In the genomic region with DNA sequence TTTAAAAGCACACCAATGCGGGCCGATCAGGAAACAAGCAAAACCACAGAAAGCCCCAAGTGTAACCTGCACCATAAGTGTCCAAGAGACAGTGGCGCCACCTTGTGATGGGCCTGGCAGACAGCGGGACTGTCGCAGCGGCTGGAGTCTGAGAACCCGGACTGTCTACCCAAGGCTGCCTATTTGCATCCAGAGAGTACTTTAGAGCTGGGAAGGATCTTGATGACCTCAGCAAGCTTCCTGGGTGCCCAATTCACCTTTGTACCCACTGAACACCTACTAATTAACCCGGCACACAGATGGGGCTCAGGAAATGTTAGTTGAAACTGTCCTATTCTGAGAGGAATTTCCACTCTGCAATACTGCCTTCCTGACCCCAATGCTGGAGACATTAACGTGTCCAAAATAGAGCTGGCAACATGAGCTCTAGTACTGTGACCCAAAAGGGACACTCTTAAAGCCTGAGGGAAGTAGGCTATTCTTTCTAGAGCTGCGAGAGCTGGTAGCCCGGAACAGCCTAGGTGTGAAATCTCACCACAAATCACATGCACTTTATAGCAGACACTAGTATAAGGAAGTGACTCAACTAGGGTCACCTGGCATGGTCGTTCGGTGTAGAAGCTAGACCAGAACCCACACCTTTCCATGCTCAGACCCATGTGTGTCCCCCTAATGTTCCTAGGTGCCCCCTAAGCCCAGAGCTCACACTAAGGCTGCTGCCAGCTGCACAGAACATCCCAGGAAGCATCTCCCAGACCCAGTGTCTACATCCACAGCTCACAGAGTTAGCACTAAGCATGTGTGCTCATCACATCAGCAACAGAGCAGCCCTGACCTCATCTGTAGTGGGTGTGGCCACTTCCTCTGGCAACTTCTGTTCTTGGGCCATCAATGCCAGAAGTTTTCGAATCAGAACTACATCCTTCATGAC, we compare ENCODE assay signal across 8 cellular contexts. TPM values are rescaled to one million over a fixed set of nuclear protein-coding genes. Genes with fewer than 3 reads are reported as not detected.
DNase-seq lines count a peak whose midpoint lies in the region; ATAC-seq and TF ChIP-seq lines count a peak whose summit lies in the region.

No MANE protein-coding gene starts in this region.

- peaks cover 47% of the 10 kb centered on the region for H3K36me3 Mint-ChIP-seq in Calu3 (ENCODE audit: insufficient read depth, unreplicated experiment)
- peaks cover 65% of the 10 kb centered on the region for H3K36me3 Mint-ChIP-seq in nephron (ENCODE audit: low read depth)

- no peak overlapping the region for H3K27ac Mint-ChIP-seq in Calu3 (ENCODE audit: unreplicated experiment)
- H3K27ac Mint-ChIP-seq in nephron, result peak overlapping the region in 1 of 3 experiments; percentile 81

- H3K4me1 Mint-ChIP-seq in Calu3 (ENCODE audit: low read depth, unreplicated experiment) (no peaks in the 10 kb centered on the region), nephron (peaks cover 6% of the 10 kb centered on the region)

- POLR2A ChIA-PET in OCI-LY7 (lab: Charles Lee), result interaction anchor here (0.5 kb wide), 1 partner anchor 28 kb away, joined by 5 read pairs; no protein-coding TSS in a partner anchor

- H3K27ac ChIP-seq in OCI-LY7 (ENCODE audit: low read depth, low read length, poor library complexity, severe bottlenecking), result no peak overlapping the region

- H4K20me1 ChIP-seq in OCI-LY7 (ENCODE audit: insufficient read depth, low read length), result no peaks in the 10 kb centered on the region

- DNase-seq in Calu3 (peak; percentile 77), OCI-LY7 (ENCODE audit: low spot score) (peak; percentile 78), activated T-cell treated with anti-CD3 and anti-CD28 coated beads for 48 hours (ENCODE audit: low read depth) (peak; percentile 66)
- DNase-seq in stimulated activated naive CD8-positive, alpha-beta T cell treated with anti-CD3 and anti-CD28 coated beads, Interleukin-15, Interleukin-2, amounts not matched to agents 100 U/mL and 50 U/mL, for 24 hours, result peak; percentile 82

- H3K79me2 ChIP-seq in OCI-LY7 (ENCODE audit: insufficient read depth, low read depth, low read length), result no peaks in the 10 kb centered on the region

- intact Hi-C loops in Calu3 (cut with micrococcal nuclease; ENCODE audit: unreplicated experiment), result loop anchor here (1.0 to 10.0 kb wide), 3 partner anchors 193 to 355 kb away; partner anchors contain the start of gene ST3GAL5
- intact Hi-C loops in OCI-LY7 (cut with micrococcal nuclease; ENCODE audit: unreplicated experiment), result loop anchor here (1.0 to 5.0 kb wide), 4 partner anchors 43 to 353 kb away; partner anchors contain the start of gene ST3GAL5

- H3K4me1 ChIP-seq in OCI-LY7 (ENCODE audit: insufficient read depth, low read length, poor library complexity, severe bottlenecking), result peaks cover 8% of the 10 kb centered on the region

- H2AFZ ChIP-seq in OCI-LY7 (ENCODE audit: low read length), result no peak overlapping the region

- H3K27me3 Mint-ChIP-seq in Calu3 (ENCODE audit: unreplicated experiment) (no peaks in the 10 kb centered on the region), nephron (ENCODE audit: low read depth) (no peaks in the 10 kb centered on the region)

- TF ChIP-seq CTCF in Calu3 (IDR thresholded peaks at IDR 0.05; ENCODE audit: unreplicated experiment), result peak; percentile 71
- TF ChIP-seq CTCF in OCI-LY7 (conservative IDR thresholded peaks at IDR 0.05; ENCODE audit: low read length), result peak; percentile 89
- TF ChIP-seq CTCF in nephron (IDR thresholded peaks at IDR 0.05; ENCODE audit: unreplicated experiment in 3 of 3), result peak; percentile 64 to 66 (median 65)

- no peak overlapping the region for H3K4me3 ChIP-seq in OCI-LY7 (ENCODE audit: low read depth, low read length, poor library complexity, severe bottlenecking)

- peaks cover 94% of the 10 kb centered on the region for H3K36me3 ChIP-seq in OCI-LY7 (ENCODE audit: insufficient read depth, low read length)

- BruUV-seq in Calu3 (replicated peaks; lab: Mats Ljungman, UMichigan) (no TSS peak), OCI-LY7 (replicated peaks; lab: Mats Ljungman, UMichigan) (no TSS peak)

- no peaks in the 10 kb centered on the region for H3K9me3 Mint-ChIP-seq in Calu3 (ENCODE audit: low read depth, unreplicated experiment)
- no peaks in the 10 kb centered on the region for H3K9me3 Mint-ChIP-seq in nephron

- no peaks in the 10 kb centered on the region for H3K9me2 ChIP-seq in OCI-LY7 (ENCODE audit: insufficient read depth, low read length)

- ATAC-seq in GM19463 (IDR thresholded peaks at IDR 0.05; ENCODE audit: unreplicated experiment) (peak; percentile 79), HG03565 (IDR thresholded peaks at IDR 0.05; ENCODE audit: unreplicated experiment) (peak; percentile 63), esophagus mucosa (peak; percentile 81)
- ATAC-seq in stimulated activated naive CD8-positive, alpha-beta T cell treated with anti-CD3 and anti-CD28 coated beads, Interleukin-15, Interleukin-2, amounts not matched to agents 100 U/mL and 50 U/mL, for 24 hours, result peak; percentile 76

- H3K4me2 ChIP-seq in OCI-LY7 (ENCODE audit: low read length), result no peak overlapping the region

- H3K4me3 Mint-ChIP-seq in Calu3 (ENCODE audit: low read depth, unreplicated experiment) (no peak overlapping the region), nephron (no peak overlapping the region)

- CTCF ChIA-PET in Calu3 (lab: Charles Lee), result interaction anchor here (0.7 to 4.1 kb wide), 4 partner anchors 35 to 256 kb away, joined by 4 to 42 read pairs (median 4); no protein-coding TSS in a partner anchor
- CTCF ChIA-PET in OCI-LY7 (lab: Charles Lee; ENCODE audit: unreplicated experiment), result interaction anchor here (0.8 to 1.3 kb wide), 3 partner anchors 191 to 253 kb away, joined by 4 to 5 read pairs (median 5); partner anchors contain the start of gene ST3GAL5

- H3K9me3 ChIP-seq in OCI-LY7 (ENCODE audit: low read length), result no peaks in the 10 kb centered on the region

RNA-seq across cellular contexts. Expression of gene POLR1A, which starts 25.4 kb away (rescaled TPM):
- total RNA-seq in Calu3 (2022), result 58.3 and 65.5 TPM in 2 replicates
- 17.5 and 24.0 TPM in 2 replicates for total RNA-seq in OCI-LY7 (2014; rRNA removed; shearing (Covaris generic))
- 42.3 and 53.3 TPM in 2 replicates for total RNA-seq in OCI-LY7 (2022)
- total RNA-seq in esophagus mucosa, result 27.5 TPM

RNA-seq across cellular contexts. Expression of gene PTCD3, which starts 25.8 kb away (rescaled TPM):
- 113 and 126 TPM in 2 replicates for total RNA-seq in Calu3 (2022)
- 152 and 164 TPM in 2 replicates for total RNA-seq in OCI-LY7 (2014; rRNA removed; shearing (Covaris generic))
- 215 and 227 TPM in 2 replicates for total RNA-seq in OCI-LY7 (2022)
- total RNA-seq in esophagus mucosa, result 40.6 TPM
